ENCODE assay signal across 18 cellular contexts in genomic region chr9:123957731-123958130, GRCh38. TPM values are rescaled to one million over a fixed set of nuclear protein-coding genes. Genes with fewer than 3 reads are reported as not detected.
DNase-seq lines count a peak whose midpoint lies in the region; ATAC-seq lines count a peak whose summit lies in the region.
"Had no signal": no experiment of that assay in that cellular context is flagged by ENCODE, and none has a peak within 500 bp of the region (broad histone marks: within the 10 kb centered on the region; RNA-seq: fewer than 3 reads in every experiment).

No MANE protein-coding gene starts in this region.

- no peak overlapping the region for H3K9ac ChIP-seq in GM23248

- peak; percentile 62 for ATAC-seq in activated naive CD8-positive, alpha-beta T cell treated with anti-CD3 and anti-CD28 coated beads, Interleukin-2, amount 50 U/mL, for 24 hours
- no peak for ATAC-seq in GM18502 (IDR thresholded peaks at IDR 0.05; ENCODE audit: poor library complexity, unreplicated experiment)
- ATAC-seq: GM12878 had no signal

- H3K79me2 ChIP-seq in GM23248 (ENCODE audit: insufficient read depth), result no peaks in the 10 kb centered on the region

- peaks cover 20% of the 10 kb centered on the region for H3K4me1 Mint-ChIP-seq in activated naive CD8-positive, alpha-beta T cell treated with anti-CD3 and anti-CD28 coated beads, Interleukin-2, amount 50 U/mL, for 24 hours
- H3K4me1 Mint-ChIP-seq in activated naive CD8-positive, alpha-beta T cell treated with anti-CD3 and anti-CD28 coated beads for 36 hours, result peaks cover 9% of the 10 kb centered on the region
- H3K4me1 Mint-ChIP-seq: B cell had no signal

- no peaks in the 10 kb centered on the region for H3K36me3 Mint-ChIP-seq in activated naive CD8-positive, alpha-beta T cell treated with anti-CD3 and anti-CD28 coated beads, Interleukin-2, amount 50 U/mL, for 24 hours (ENCODE audit: low read depth)
- no peaks in the 10 kb centered on the region for H3K36me3 Mint-ChIP-seq in activated naive CD8-positive, alpha-beta T cell treated with anti-CD3 and anti-CD28 coated beads for 36 hours
- H3K36me3 Mint-ChIP-seq: IgD-negative memory B cell had no signal

- no peaks in the 10 kb centered on the region for H4K20me1 ChIP-seq in GM23248 (ENCODE audit: insufficient read depth)

- no peaks in the 10 kb centered on the region for H3K9me3 ChIP-seq in GM23248 (ENCODE audit: low read depth)
- H3K9me3 ChIP-seq: HAP-1 had no signal

- peaks cover 37% of the 10 kb centered on the region for H3K27me3 ChIP-seq in GM23248 (replicated peaks; ENCODE audit: insufficient read depth)

- DNase-seq in activated naive CD8-positive, alpha-beta T cell treated with anti-CD3 and anti-CD28 coated beads, Interleukin-2, amount 50 U/mL, for 24 hours, result no peak
- DNase-seq in activated naive CD8-positive, alpha-beta T cell treated with anti-CD3 and anti-CD28 coated beads for 36 hours, result no peak
- DNase-seq in GM23248, result peak; percentile 58
- DNase-seq in amniotic epithelial cell (ENCODE audit: low read depth), result peak; percentile 16
- no peak for DNase-seq in NCI-H446 treated with DMSO at 0.1 percent for 48 hours (lab: John Stamatoyannopoulos, UW)
- DNase-seq in stimulated activated CD4-positive, alpha-beta T cell treated with anti-CD3 and anti-CD28 coated beads, Interleukin-4, amount 100 ng/mL, for 24 hours, result no peak
- DNase-seq: 8988T; C1 segment of cervical spinal cord; CD4-positive, alpha-beta T cell; DMS 273 treated with DMSO at 0.1 percent for 48 hours; GOT3 had no signal

- H3K27me3 Mint-ChIP-seq in activated naive CD8-positive, alpha-beta T cell treated with anti-CD3 and anti-CD28 coated beads, Interleukin-2, amount 50 U/mL, for 24 hours, result peaks cover 31% of the 10 kb centered on the region
- H3K27me3 Mint-ChIP-seq in activated naive CD8-positive, alpha-beta T cell treated with anti-CD3 and anti-CD28 coated beads for 36 hours, result peaks cover 37% of the 10 kb centered on the region

- no peaks in the 10 kb centered on the region for H3K36me3 ChIP-seq in GM23248 (ENCODE audit: low read depth)
- H3K36me3 ChIP-seq: HAP-1 had no signal

- no peak overlapping the region for H2AFZ ChIP-seq in GM23248

- in situ Hi-C loops in GM23248 (cut with MboI), result no loop called here

- WGBS in GM23248 (ENCODE audit: low coverage in 1 of 2, low lambda C conversion rate in 2 of 2, missing lambda C conversion rate in 2 of 2), 2 experiments, result 26 to 31% methylated on average over 2 of the region's 2 CpGs

- H3K4me3 Mint-ChIP-seq in activated naive CD8-positive, alpha-beta T cell treated with anti-CD3 and anti-CD28 coated beads, Interleukin-2, amount 50 U/mL, for 24 hours, result no peak overlapping the region
- H3K4me3 Mint-ChIP-seq in activated naive CD8-positive, alpha-beta T cell treated with anti-CD3 and anti-CD28 coated beads for 36 hours, result no peak overlapping the region
- H3K4me3 Mint-ChIP-seq: B cell; CD4-positive, alpha-beta T cell; IgD-negative memory B cell had no signal

- H3K4me1 ChIP-seq in GM23248 (ENCODE audit: insufficient read depth), result 0 out of 2 replicates have a peak, but pooled peaks cover 5% of the 10 kb centered on the region
- H3K4me1 ChIP-seq: HAP-1 had no signal

- no peaks in the 10 kb centered on the region for H3K9me2 ChIP-seq in GM23248 (ENCODE audit: insufficient read depth)

- H3K27ac ChIP-seq in GM23248, result no peak overlapping the region

- H3K4me3 ChIP-seq in GM23248, result no peak overlapping the region
- H3K4me3 ChIP-seq: GM12878, HAP-1 had no signal

- H3K9me3 Mint-ChIP-seq in activated naive CD8-positive, alpha-beta T cell treated with anti-CD3 and anti-CD28 coated beads, Interleukin-2, amount 50 U/mL, for 24 hours, result no peaks in the 10 kb centered on the region
- no peaks in the 10 kb centered on the region for H3K9me3 Mint-ChIP-seq in activated naive CD8-positive, alpha-beta T cell treated with anti-CD3 and anti-CD28 coated beads for 36 hours
- H3K9me3 Mint-ChIP-seq: CD4-positive, alpha-beta T cell; IgD-negative memory B cell had no signal

- no peak overlapping the region for H3K4me2 ChIP-seq in GM23248 (ENCODE audit: unreplicated experiment)

- no peak overlapping the region for H3K27ac Mint-ChIP-seq in activated naive CD8-positive, alpha-beta T cell treated with anti-CD3 and anti-CD28 coated beads, Interleukin-2, amount 50 U/mL, for 24 hours
- no peak overlapping the region for H3K27ac Mint-ChIP-seq in activated naive CD8-positive, alpha-beta T cell treated with anti-CD3 and anti-CD28 coated beads for 36 hours
- H3K27ac Mint-ChIP-seq: B cell; CD4-positive, alpha-beta T cell; IgD-negative memory B cell had no signal

- H3F3A ChIP-seq in GM23248 (ENCODE audit: insufficient read depth), result no peaks in the 10 kb centered on the region

RNA-seq across cellular contexts. Expression of gene DENND1A, which starts 27.8 kb away (rescaled TPM):
- 10 to 100 TPM; 21.3 to 22.1 TPM for total RNA-seq in activated naive CD8-positive, alpha-beta T cell treated with anti-CD3 and anti-CD28 coated beads for 36 hours
- 16.4 and 22.3 TPM in 2 replicates for total RNA-seq in GM23248 (2014; rRNA removed; shearing (Covaris generic))
- polyA plus RNA-seq in GM23248 (2016; fragmentation: Nextera tagmentation; extraction: Ambion mirVana), result 13.2 and 15.3 TPM in 2 replicates

RNA-seq across cellular contexts. Expression of gene LHX2, which starts 53.8 kb away (rescaled TPM):
- total RNA-seq in activated naive CD8-positive, alpha-beta T cell treated with anti-CD3 and anti-CD28 coated beads for 36 hours, result not detected
- total RNA-seq in GM23248 (2014; rRNA removed; shearing (Covaris generic)), result not detected in 2 replicates
- not detected in 2 replicates for polyA plus RNA-seq in GM23248 (2016; fragmentation: Nextera tagmentation; extraction: Ambion mirVana)
- total RNA-seq: B cell, Calu3, HT1080 had no signal
- polyA plus RNA-seq: IgD-negative memory B cell had no signal

Comparison
In these comparisons a context has a peak if more than half of its experiments do, and no peak if none do; other contexts are left out.
1. DNase-seq: peak in GM23248 (single experiment) and amniotic epithelial cell (single experiment); none in activated naive CD8-positive, alpha-beta T cell treated with anti-CD3 and anti-CD28 coated beads, Interleukin-2, amount 50 U/mL, for 24 hours (single experiment), activated naive CD8-positive, alpha-beta T cell treated with anti-CD3 and anti-CD28 coated beads for 36 hours (single experiment), NCI-H446 treated with DMSO at 0.1 percent for 48 hours (single experiment) and stimulated activated CD4-positive, alpha-beta T cell treated with anti-CD3 and anti-CD28 coated beads, Interleukin-4, amount 100 ng/mL, for 24 hours (single experiment).